In genomic region chr7:71972513-71972912, GRCh38 we compare ENCODE assay signal across 22 cellular contexts.
DNase-seq lines count a peak whose midpoint lies in the region; ATAC-seq and TF ChIP-seq lines count a peak whose summit lies in the region.
"Had no signal": no experiment of that assay in that cellular context is flagged by ENCODE, and none has a peak within 500 bp of the region (broad histone marks: within the 10 kb centered on the region; RNA-seq: fewer than 3 reads in every experiment).

No MANE protein-coding gene starts in this region.

- peak; percentile 19 for DNase-seq in NCI-H2171 treated with DMSO at 0.1 percent for 48 hours (lab: John Stamatoyannopoulos, UW)
- DNase-seq in NCI-H2171 (lab: John Stamatoyannopoulos, UW) = no peak
- peak; percentile 60 for DNase-seq in NCI-H187 treated with DMSO at 0.1 percent for 48 hours (lab: John Stamatoyannopoulos, UW)
- peak; percentile 94 for DNase-seq in NCI-H82 (lab: John Stamatoyannopoulos, UW)
- DNase-seq in head of caudate nucleus = no peak
- no peak for DNase-seq in Kasumi-1 (lab: John Stamatoyannopoulos, UW)
- DNase-seq: 8988T, ACHN, Calu3, GM23248, HFFc6, KG1, MM.1S, NCI-H1694, NCI-H2081 treated with DMSO at 0.1 percent for 48 hours, NCI-H446, NCI-H524 treated with DMSO at 0.1 percent for 48 hours, RPMI8226, SHP77 had no signal

- H3K36me3 ChIP-seq in neural cell (ENCODE audit: insufficient read depth, low read length) = no peaks in the 10 kb centered on the region
- H3K36me3 ChIP-seq: HAP-1 had no signal

- H3F3A ChIP-seq in neural cell (ENCODE audit: insufficient read depth, low read length, poor library complexity, severe bottlenecking) = no peaks in the 10 kb centered on the region

- H3K9ac ChIP-seq in neural cell (ENCODE audit: low read length) = no peak overlapping the region
- H3K9ac ChIP-seq: GM23248 had no signal

- no peak overlapping the region for H2AFZ ChIP-seq in neural cell (ENCODE audit: low read depth, low read length)
- H2AFZ ChIP-seq: GM23248 had no signal

- H4K20me1 ChIP-seq in neural cell (ENCODE audit: insufficient read depth) = no peaks in the 10 kb centered on the region

- peak overlapping the region; percentile 36 for H3K4me2 ChIP-seq in neural cell (ENCODE audit: low read length)

- TF ChIP-seq RAD21 in neural cell (conservative IDR thresholded peaks at IDR 0.05) = peak; percentile 35

- peak overlapping the region; percentile 45 for H3K4me3 ChIP-seq in neural cell (ENCODE audit: low read length)
- H3K4me3 ChIP-seq: GM23248, HAP-1 had no signal

- peak; percentile 97 for TF ChIP-seq EP300 in neural cell (conservative IDR thresholded peaks at IDR 0.05; ENCODE audit: poor library complexity, severe bottlenecking)

- no peaks in the 10 kb centered on the region for H3K79me2 ChIP-seq in neural cell (replicated peaks; ENCODE audit: insufficient read depth, low read length)

- no peaks in the 10 kb centered on the region for H3K9me3 ChIP-seq in neural cell (ENCODE audit: low read length)
- H3K9me3 ChIP-seq: HAP-1 had no signal

- no peak for ATAC-seq in GM18873 (IDR thresholded peaks at IDR 0.05; ENCODE audit: low FRiP score, unreplicated experiment)

- H3K9me2 ChIP-seq in neural cell (ENCODE audit: insufficient read depth, low read length) = no peaks in the 10 kb centered on the region

- intact Hi-C loops in head of caudate nucleus (cut with DNase I) = no loop called here

- H3K27ac ChIP-seq in neural cell (ENCODE audit: low read length) = peak overlapping the region; percentile 63
- H3K27ac ChIP-seq: GM23248 had no signal

- H3K27me3 ChIP-seq in neural cell (ENCODE audit: insufficient read depth, low read depth, low read length) = no peaks in the 10 kb centered on the region

- TF ChIP-seq CTCF in neural cell (IDR thresholded peaks at IDR 0.05; ENCODE audit: poor library complexity, severe bottlenecking) = peak; percentile 46

TF ChIP-seq in neural cell, 6 proteins besides CTCF, POLR2A, EP300 and RAD21:
- TF ChIP-seq MXI1 (conservative IDR thresholded peaks at IDR 0.05; ENCODE audit: poor library complexity, severe bottlenecking) (peak; percentile 69), POLR2AphosphoS5 (IDR thresholded peaks at IDR 0.05) (peak; percentile 92), TAF1 (IDR thresholded peaks at IDR 0.05; ENCODE audit: low read depth) (no peak)
- TF ChIP-seq, protein P1, sequence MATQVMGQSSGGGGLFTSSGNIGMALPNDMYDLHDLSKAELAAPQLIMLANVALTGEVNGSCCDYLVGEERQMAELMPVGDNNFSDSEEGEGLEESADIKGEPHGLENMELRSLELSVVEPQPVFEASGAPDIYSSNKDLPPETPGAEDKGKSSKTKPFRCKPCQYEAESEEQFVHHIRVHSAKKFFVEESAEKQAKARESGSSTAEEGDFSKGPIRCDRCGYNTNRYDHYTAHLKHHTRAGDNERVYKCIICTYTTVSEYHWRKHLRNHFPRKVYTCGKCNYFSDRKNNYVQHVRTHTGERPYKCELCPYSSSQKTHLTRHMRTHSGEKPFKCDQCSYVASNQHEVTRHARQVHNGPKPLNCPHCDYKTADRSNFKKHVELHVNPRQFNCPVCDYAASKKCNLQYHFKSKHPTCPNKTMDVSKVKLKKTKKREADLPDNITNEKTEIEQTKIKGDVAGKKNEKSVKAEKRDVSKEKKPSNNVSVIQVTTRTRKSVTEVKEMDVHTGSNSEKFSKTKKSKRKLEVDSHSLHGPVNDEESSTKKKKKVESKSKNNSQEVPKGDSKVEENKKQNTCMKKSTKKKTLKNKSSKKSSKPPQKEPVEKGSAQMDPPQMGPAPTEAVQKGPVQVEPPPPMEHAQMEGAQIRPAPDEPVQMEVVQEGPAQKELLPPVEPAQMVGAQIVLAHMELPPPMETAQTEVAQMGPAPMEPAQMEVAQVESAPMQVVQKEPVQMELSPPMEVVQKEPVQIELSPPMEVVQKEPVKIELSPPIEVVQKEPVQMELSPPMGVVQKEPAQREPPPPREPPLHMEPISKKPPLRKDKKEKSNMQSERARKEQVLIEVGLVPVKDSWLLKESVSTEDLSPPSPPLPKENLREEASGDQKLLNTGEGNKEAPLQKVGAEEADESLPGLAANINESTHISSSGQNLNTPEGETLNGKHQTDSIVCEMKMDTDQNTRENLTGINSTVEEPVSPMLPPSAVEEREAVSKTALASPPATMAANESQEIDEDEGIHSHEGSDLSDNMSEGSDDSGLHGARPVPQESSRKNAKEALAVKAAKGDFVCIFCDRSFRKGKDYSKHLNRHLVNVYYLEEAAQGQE (IDR thresholded peaks at IDR 0.05; ENCODE audit: borderline replicate concordance) = peak; percentile 63

Comparison
In these comparisons a context has a peak if more than half of its experiments do, and no peak if none do; other contexts are left out.
1. DNase-seq: peak in NCI-H2171 treated with DMSO at 0.1 percent for 48 hours (single experiment), NCI-H187 treated with DMSO at 0.1 percent for 48 hours (single experiment) and NCI-H82 (single experiment); none in NCI-H2171 (single experiment), head of caudate nucleus (0 of 42) and Kasumi-1 (0 of 2).